ENCODE assay signal across 1 cellular context in the genomic region with DNA sequence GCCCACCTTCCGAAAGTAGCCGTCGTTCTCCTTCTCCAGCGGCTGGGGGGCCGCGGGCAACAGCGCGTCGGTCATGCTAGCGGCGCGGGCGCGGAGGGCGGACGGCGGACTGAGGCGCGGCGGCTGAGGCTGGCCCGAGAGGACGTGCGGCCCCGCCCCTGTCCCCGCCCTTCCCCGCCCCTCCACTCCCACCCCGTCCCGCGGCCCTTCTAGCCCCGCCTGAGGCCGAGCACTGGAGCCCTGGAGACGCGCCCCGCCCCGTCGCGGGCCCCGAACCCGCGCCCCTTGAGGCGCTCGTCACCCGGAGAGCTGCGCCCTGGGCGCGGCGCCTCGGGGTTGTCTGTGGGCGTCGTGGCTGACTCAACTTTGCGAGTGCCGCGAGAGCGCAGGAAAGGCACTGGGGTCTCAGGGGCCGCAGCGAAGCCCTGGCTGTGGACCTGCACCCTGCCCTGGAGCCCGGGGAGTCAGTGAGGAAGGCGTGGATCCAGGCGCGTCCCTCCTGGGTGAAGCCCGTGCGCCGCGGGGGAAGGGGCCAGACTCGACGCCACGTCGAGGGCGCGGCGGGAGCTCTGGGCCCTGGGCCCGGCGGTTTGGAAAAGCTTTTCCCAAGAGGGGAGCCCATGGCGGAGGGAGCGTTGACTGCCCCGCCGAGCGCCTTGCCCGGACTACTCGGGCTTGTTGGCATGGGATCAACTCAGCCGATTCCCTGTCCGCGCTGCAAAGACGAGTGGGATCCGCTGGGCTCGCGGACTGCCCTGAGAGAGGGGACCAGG.
TF ChIP-seq lines count a peak whose summit lies in the region.

RHPN2 (minus strand) TSS at position 111 of the 773 bp plus-strand sequence; CDS start at position 75, 36 bp downstream.

TF ChIP-seq in PFSK-1, 5 proteins besides CTCF, POLR2A, EP300 and RAD21 (continued from another document):
- TF ChIP-seq, protein P1, sequence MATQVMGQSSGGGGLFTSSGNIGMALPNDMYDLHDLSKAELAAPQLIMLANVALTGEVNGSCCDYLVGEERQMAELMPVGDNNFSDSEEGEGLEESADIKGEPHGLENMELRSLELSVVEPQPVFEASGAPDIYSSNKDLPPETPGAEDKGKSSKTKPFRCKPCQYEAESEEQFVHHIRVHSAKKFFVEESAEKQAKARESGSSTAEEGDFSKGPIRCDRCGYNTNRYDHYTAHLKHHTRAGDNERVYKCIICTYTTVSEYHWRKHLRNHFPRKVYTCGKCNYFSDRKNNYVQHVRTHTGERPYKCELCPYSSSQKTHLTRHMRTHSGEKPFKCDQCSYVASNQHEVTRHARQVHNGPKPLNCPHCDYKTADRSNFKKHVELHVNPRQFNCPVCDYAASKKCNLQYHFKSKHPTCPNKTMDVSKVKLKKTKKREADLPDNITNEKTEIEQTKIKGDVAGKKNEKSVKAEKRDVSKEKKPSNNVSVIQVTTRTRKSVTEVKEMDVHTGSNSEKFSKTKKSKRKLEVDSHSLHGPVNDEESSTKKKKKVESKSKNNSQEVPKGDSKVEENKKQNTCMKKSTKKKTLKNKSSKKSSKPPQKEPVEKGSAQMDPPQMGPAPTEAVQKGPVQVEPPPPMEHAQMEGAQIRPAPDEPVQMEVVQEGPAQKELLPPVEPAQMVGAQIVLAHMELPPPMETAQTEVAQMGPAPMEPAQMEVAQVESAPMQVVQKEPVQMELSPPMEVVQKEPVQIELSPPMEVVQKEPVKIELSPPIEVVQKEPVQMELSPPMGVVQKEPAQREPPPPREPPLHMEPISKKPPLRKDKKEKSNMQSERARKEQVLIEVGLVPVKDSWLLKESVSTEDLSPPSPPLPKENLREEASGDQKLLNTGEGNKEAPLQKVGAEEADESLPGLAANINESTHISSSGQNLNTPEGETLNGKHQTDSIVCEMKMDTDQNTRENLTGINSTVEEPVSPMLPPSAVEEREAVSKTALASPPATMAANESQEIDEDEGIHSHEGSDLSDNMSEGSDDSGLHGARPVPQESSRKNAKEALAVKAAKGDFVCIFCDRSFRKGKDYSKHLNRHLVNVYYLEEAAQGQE (IDR thresholded peaks at IDR 0.05; ENCODE audit: insufficient read depth in 1 of 2, low read depth in 2 of 2, low read length in 2 of 2): no peak
